9 cellular contexts compared by ENCODE assay signal in genomic region chr6:7139835-7140470, GRCh38. TPM values are rescaled to one million over a fixed set of nuclear protein-coding genes. Genes with fewer than 3 reads are reported as not detected.
DNase-seq lines count a peak whose midpoint lies in the region; ATAC-seq and TF ChIP-seq lines count a peak whose summit lies in the region.
"Had no signal": no experiment of that assay in that cellular context is flagged by ENCODE, and none has a peak within 500 bp of the region (broad histone marks: within the 10 kb centered on the region; RNA-seq: fewer than 3 reads in every experiment).

No MANE protein-coding gene starts in this region.

- H3K4me1 ChIP-seq in heart right ventricle (peaks cover 13 to 94% (median 77%) of the 10 kb centered on the region in 9 donors), vagina (peaks cover 71% of the 10 kb centered on the region)

- no peaks in the 10 kb centered on the region for H3K27me3 Mint-ChIP-seq in activated naive CD8-positive, alpha-beta T cell treated with anti-CD3 and anti-CD28 coated beads for 36 hours
- H3K27me3 Mint-ChIP-seq in memory B cell, result no peaks in the 10 kb centered on the region

- no peak for TF ChIP-seq POLR2A in vagina (IDR thresholded peaks at IDR 0.05)

- H3K9me3 ChIP-seq in heart right ventricle (no peaks in the 10 kb centered on the region), vagina (no peaks in the 10 kb centered on the region)

- peaks cover 74% of the 10 kb centered on the region for H3K4me1 Mint-ChIP-seq in activated naive CD8-positive, alpha-beta T cell treated with anti-CD3 and anti-CD28 coated beads for 36 hours
- H3K4me1 Mint-ChIP-seq in memory B cell, result peaks cover 36% of the 10 kb centered on the region

- H3K9me3 Mint-ChIP-seq in activated naive CD8-positive, alpha-beta T cell treated with anti-CD3 and anti-CD28 coated beads for 36 hours, result no peaks in the 10 kb centered on the region
- H3K9me3 Mint-ChIP-seq in memory B cell, result no peaks in the 10 kb centered on the region

- H3K36me3 ChIP-seq in heart right ventricle, result no peaks in the 10 kb centered on the region
- H3K36me3 ChIP-seq in vagina, result no peaks in the 10 kb centered on the region

- no peaks in the 10 kb centered on the region for H3K36me3 Mint-ChIP-seq in activated naive CD8-positive, alpha-beta T cell treated with anti-CD3 and anti-CD28 coated beads for 36 hours
- H3K36me3 Mint-ChIP-seq in memory B cell, result no peaks in the 10 kb centered on the region

- TF ChIP-seq CTCF in heart right ventricle (IDR thresholded peaks at IDR 0.05) (no peak), vagina (IDR thresholded peaks at IDR 0.05) (no peak)

- 69 to 84% methylated on average over 7 of the region's 7 CpGs for WGBS in heart right ventricle, 2 donors

- ATAC-seq in heart right ventricle (no peak), left ventricle myocardium superior (no peak), memory B cell (ENCODE audit: low read depth) (no peak), GM19463 (IDR thresholded peaks at IDR 0.05; ENCODE audit: unreplicated experiment) (no peak)

- DNase-seq in heart right ventricle (no peak), left ventricle myocardium superior (no peak), memory B cell (ENCODE audit: low spot score in 2 of 2) (no peak), vagina (ENCODE audit: extremely low spot score in 2 of 2) (no peak), GM19238 (ENCODE audit: insufficient read length, low spot score) (no peak), AML-193 (lab: John Stamatoyannopoulos, UW) (no peak)
- DNase-seq in activated naive CD8-positive, alpha-beta T cell treated with anti-CD3 and anti-CD28 coated beads for 36 hours, result no peak
- DNase-seq: NCI-H146 had no signal

- no peaks in the 10 kb centered on the region for H3K27me3 ChIP-seq in heart right ventricle
- no peaks in the 10 kb centered on the region for H3K27me3 ChIP-seq in vagina

- H3K4me3 Mint-ChIP-seq in activated naive CD8-positive, alpha-beta T cell treated with anti-CD3 and anti-CD28 coated beads for 36 hours, result peak overlapping the region; percentile 78
- peak overlapping the region; percentile 87 for H3K4me3 Mint-ChIP-seq in memory B cell

- H3K27ac ChIP-seq in heart right ventricle (peak overlapping the region in 9 of 10 donors; percentile 91 to 99 (median 95)), vagina (peak overlapping the region; percentile 97)

- H3K4me3 ChIP-seq in heart right ventricle, result peak overlapping the region in 6 of 10 donors; percentile 64 to 82 (median 78)
- peak overlapping the region in 1 of 2 donors; percentile 78 for H3K4me3 ChIP-seq in vagina

- intact Hi-C loops in heart right ventricle (cut with DNase I), result loop anchor here in 5 of 10 donors (2.0 to 5.0 kb wide), 2 partner anchors 31 to 33 kb away; partner anchors contain the start of gene RREB1 (in 4 of the 5)
- intact Hi-C loops in left ventricle myocardium superior (cut with micrococcal nuclease), result no loop called here
- intact Hi-C loops in vagina (cut with DNase I), result loop anchor here (2.0 kb wide), 1 partner anchor 31 kb away; no protein-coding TSS in a partner anchor

- peak overlapping the region; percentile 81 for H3K27ac Mint-ChIP-seq in activated naive CD8-positive, alpha-beta T cell treated with anti-CD3 and anti-CD28 coated beads for 36 hours
- H3K27ac Mint-ChIP-seq in memory B cell, result peak overlapping the region; percentile 98

RNA-seq across cellular contexts. Expression of gene RREB1, which starts 32.2 kb away (rescaled TPM):
- 10 to 100 TPM; 32.2 to 47.1 (median 36.8) TPM for total RNA-seq in heart right ventricle
- 10 to 100 TPM in 1 of 2 donors, 1 to 10 TPM in 1; 3.0 to 11.4 TPM for polyA plus RNA-seq in heart right ventricle
- total RNA-seq in left ventricle myocardium superior, result 36.2 TPM
- total RNA-seq in activated naive CD8-positive, alpha-beta T cell treated with anti-CD3 and anti-CD28 coated beads for 36 hours, result 10 to 100 TPM; 17.4 to 18.5 TPM
- 57.2 TPM for total RNA-seq in vagina
